In genomic region chr1:206066479-206067171, GRCh38 we compare ENCODE assay signal across 10 cellular contexts. TPM values are rescaled to one million over a fixed set of nuclear protein-coding genes. Genes with fewer than 3 reads are reported as not detected.
DNase-seq lines count a peak whose midpoint lies in the region; ATAC-seq, FAIRE-seq and TF ChIP-seq lines count a peak whose summit lies in the region.
"Had no signal": no experiment of that assay in that cellular context is flagged by ENCODE, and none has a peak within 500 bp of the region (broad histone marks: within the 10 kb centered on the region; RNA-seq: fewer than 3 reads in every experiment).

No MANE protein-coding gene starts in this region.

- peak; percentile 23 for DNase-seq in GM19240 (ENCODE audit: insufficient read length, low spot score)
- peak; percentile 8 for DNase-seq in WERI-Rb-1
- no peak for DNase-seq in HTR-8/SVneo (ENCODE audit: insufficient read length, low spot score)
- no peak for DNase-seq in superior temporal gyrus (ENCODE audit: extremely low spot score)
- DNase-seq in MG63 = no peak
- no peak for DNase-seq in cerebellum (ENCODE audit: low spot score)
- DNase-seq: NCI-H1417 had no signal

- H3K36me3 ChIP-seq in WERI-Rb-1 = no peaks in the 10 kb centered on the region
- no peaks in the 10 kb centered on the region for H3K36me3 ChIP-seq in MG63

- no peak for TF ChIP-seq CTCF in WERI-Rb-1 (IDR thresholded peaks at IDR 0.05; ENCODE audit: low read depth, low read length)

- H3K27ac ChIP-seq in WERI-Rb-1 = no peak overlapping the region

- H3K9me3 ChIP-seq in WERI-Rb-1 (ENCODE audit: severe bottlenecking) (peaks cover 14% of the 10 kb centered on the region), MG63 (no peaks in the 10 kb centered on the region)

- FAIRE-seq in HTR-8/SVneo (lab: Jason Lieb, UNC) = no peak

- ATAC-seq in HG03095 (IDR thresholded peaks at IDR 0.05; ENCODE audit: unreplicated experiment) = peak; percentile 92

- peak overlapping the region; percentile 12; the same call in 1 of the 2 replicates for H3K4me3 ChIP-seq in GM08714 (ENCODE audit: low read length)
- no peak overlapping the region for H3K4me3 ChIP-seq in WERI-Rb-1 (ENCODE audit: low read depth, low read length)
- H3K4me3 ChIP-seq in MG63 = no peak overlapping the region

- H3K27me3 ChIP-seq in WERI-Rb-1 (ENCODE audit: insufficient read depth, low read depth, severe bottlenecking) (peaks cover 34% of the 10 kb centered on the region), MG63 (peaks cover 3% of the 10 kb centered on the region; the same call in 1 of the 2 replicates)

RNA-seq across cellular contexts. Expression of gene RHEX, which starts 13.7 kb away (rescaled TPM):
- total RNA-seq in MG63 (2014; rRNA removed; shearing (Covaris generic); ENCODE audit: low replicate concordance) = not detected in 2 replicates
- total RNA-seq in cerebellum = not detected

RNA-seq across cellular contexts. Expression of gene CTSE, which starts 42.9 kb away (rescaled TPM):
- total RNA-seq in MG63 (2014; rRNA removed; shearing (Covaris generic); ENCODE audit: low replicate concordance) = not detected in 2 replicates
- not detected for total RNA-seq in cerebellum

RNA-seq across cellular contexts. Expression of gene AVPR1B, which starts 50.6 kb away (rescaled TPM):
- not detected in 2 replicates for total RNA-seq in MG63 (2014; rRNA removed; shearing (Covaris generic); ENCODE audit: low replicate concordance)
- total RNA-seq in cerebellum = not detected
- total RNA-seq: mesenteric fat pad had no signal

Comparison
In these comparisons a context has a peak if more than half of its experiments do, and no peak if none do; other contexts are left out.
1. DNase-seq: peak in GM19240 (single experiment) and WERI-Rb-1 (single experiment); none in HTR-8/SVneo (single experiment), superior temporal gyrus (single experiment), MG63 (single experiment) and cerebellum (single experiment).